8 cellular contexts compared by ENCODE assay signal in the genomic region with DNA sequence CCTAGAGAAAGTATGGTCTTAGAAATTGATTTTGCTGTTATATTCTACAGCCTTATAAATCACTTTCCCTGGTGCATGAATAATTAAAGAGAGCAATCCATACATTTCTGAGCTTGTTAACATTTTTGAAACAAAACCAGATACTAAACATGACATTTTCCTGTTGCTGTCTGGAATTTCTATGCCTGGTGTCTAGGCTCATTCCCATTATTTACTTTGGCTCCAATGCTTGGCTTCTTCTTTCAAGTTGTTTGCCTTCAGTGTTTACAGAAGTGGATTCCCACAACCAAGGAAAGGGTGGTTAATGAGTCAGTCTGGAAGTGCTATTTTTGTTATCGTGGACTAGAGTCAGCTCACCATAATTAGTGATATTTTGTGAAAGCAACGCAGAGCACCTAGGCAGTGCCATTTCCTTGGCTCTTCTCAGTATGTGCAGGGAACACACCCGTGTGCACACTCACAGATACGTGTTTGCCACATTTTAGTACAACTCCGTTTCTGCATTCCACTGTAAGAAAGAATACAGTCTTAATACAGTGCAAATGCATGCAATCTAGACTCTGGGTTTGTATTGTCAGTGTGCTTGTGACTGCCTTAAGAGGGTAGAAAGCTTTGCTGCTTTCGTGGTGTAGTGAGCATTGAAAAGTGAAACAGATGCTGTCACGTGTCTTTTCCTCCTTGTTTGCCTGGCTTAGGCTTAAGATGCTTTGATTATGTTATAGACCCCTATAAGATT.
DNase-seq lines count a peak whose midpoint lies in the region; TF ChIP-seq lines count a peak whose summit lies in the region.

No MANE protein-coding gene starts in this region.

- no peaks in the 10 kb centered on the region for H3K36me3 ChIP-seq in HAP-1 (replicated peaks)

- in situ Hi-C loops in HAP-1 (cut with MboI; ENCODE audit: low sequenced_read_pairs), result no loop called here

- no peaks in the 10 kb centered on the region for H3K4me1 ChIP-seq in HAP-1

- no peak overlapping the region for H3K4me3 ChIP-seq in HAP-1

- no peaks in the 10 kb centered on the region for H3K27me3 ChIP-seq in HAP-1 (ENCODE audit: low read depth)

- H3K9me3 ChIP-seq in HAP-1, result no peaks in the 10 kb centered on the region

- DNase-seq in NCI-H1092 (lab: John Stamatoyannopoulos, UW), result peak; percentile 19
- no peak for DNase-seq in caudate nucleus (lab: John Stamatoyannopoulos, UW)
- peak; percentile 57 to 98 for DNase-seq in lung microvascular endothelial cell (ENCODE audit: low read depth in 2 of 2)
- DNase-seq in HAP-1 (ENCODE audit: low spot score in 2 of 2), result no peak
- no peak for DNase-seq in activated T-cell treated with anti-CD3 and anti-CD28 coated beads, Interleukin-2, amount 50 U/mL, for 48 hours
- no peak for DNase-seq in stimulated activated CD4-positive, alpha-beta T cell treated with anti-CD3 and anti-CD28 coated beads, Interleukin-12 subunit alpha, Interleukin-12 subunit beta, amount 100 ng/mL, for 4 hours
- DNase-seq in NAMALWA (ENCODE audit: low spot score), result no peak

- peak overlapping the region; percentile 34 for H3K27ac ChIP-seq in 22Rv1
- peak overlapping the region; percentile 14 for H3K27ac ChIP-seq in caudate nucleus (ENCODE audit: low read depth, low read length)

- no peak for TF ChIP-seq CTCF in 22Rv1 (IDR thresholded peaks at IDR 0.05)

Comparison
In these comparisons a context has a peak if more than half of its experiments do, and no peak if none do; other contexts are left out.
1. DNase-seq: peak in NCI-H1092 (single experiment) and lung microvascular endothelial cell (2 of 2); none in caudate nucleus (0 of 61), HAP-1 (0 of 2), activated T-cell treated with anti-CD3 and anti-CD28 coated beads, Interleukin-2, amount 50 U/mL, for 48 hours (0 of 2), stimulated activated CD4-positive, alpha-beta T cell treated with anti-CD3 and anti-CD28 coated beads, Interleukin-12 subunit alpha, Interleukin-12 subunit beta, amount 100 ng/mL, for 4 hours (single experiment) and NAMALWA (single experiment).